In genomic region chr1:56033321-56034037, GRCh38 we compare ENCODE assay signal across 15 cellular contexts.
"Had no signal": no experiment of that assay in that cellular context is flagged by ENCODE, and none has a peak within 500 bp of the region (broad histone marks: within the 10 kb centered on the region; RNA-seq: fewer than 3 reads in every experiment).

No MANE protein-coding gene starts in this region.

- ATAC-seq: activated CD8-positive, alpha-beta T cell treated with anti-CD3 and anti-CD28 coated beads for 36 hours; activated T-cell treated with anti-CD3 and anti-CD28 coated beads, Interleukin-2, amount 50 U/mL, for 72 hours; stimulated activated naive CD8-positive, alpha-beta T cell treated with anti-CD3 and anti-CD28 coated beads, Interleukin-15, Interleukin-2, amounts not matched to agents 100 U/mL and 50 U/mL, for 24 hours had no signal

- H3K4me1 ChIP-seq: prostate gland had no signal

- H3K4me3 ChIP-seq: cardiac muscle cell, hepatocyte, prostate gland, sigmoid colon, suprapubic skin had no signal

- H3K27ac ChIP-seq: cardiac muscle cell, hepatocyte, prostate gland, sigmoid colon, suprapubic skin had no signal

- H3K9me3 ChIP-seq: prostate gland, sigmoid colon, suprapubic skin had no signal

- DNase-seq: activated CD4-positive, alpha-beta T cell treated with anti-CD3 and anti-CD28 coated beads for 4 hours; activated CD8-positive, alpha-beta memory T cell treated with anti-CD3 and anti-CD28 coated beads, Interleukin-2, amount 50 U/mL, for 4 hours; activated CD8-positive, alpha-beta T cell treated with anti-CD3 and anti-CD28 coated beads for 36 hours; activated gamma-delta T cell treated with Interleukin-2 at 50 U/mL for 16 hours; activated naive CD8-positive, alpha-beta T cell treated with anti-CD3 and anti-CD28 coated beads for 36 hours; activated T-cell treated with anti-CD3 and anti-CD28 coated beads, Interleukin-2, amount 50 U/mL, for 72 hours; cortex of kidney; effector CD8-positive, alpha-beta T cell; sigmoid colon; stimulated activated CD4-positive, alpha-beta T cell treated with anti-CD3 and anti-CD28 coated beads, Interleukin-2, amount 100 ng/mL, for 48 hours; stimulated activated naive CD8-positive, alpha-beta T cell treated with anti-CD3 and anti-CD28 coated beads, Interleukin-15, Interleukin-2, amounts not matched to agents 100 U/mL and 50 U/mL, for 24 hours had no signal

- H3K36me3 ChIP-seq: cardiac muscle cell, prostate gland, sigmoid colon, suprapubic skin had no signal
